In the genomic region with DNA sequence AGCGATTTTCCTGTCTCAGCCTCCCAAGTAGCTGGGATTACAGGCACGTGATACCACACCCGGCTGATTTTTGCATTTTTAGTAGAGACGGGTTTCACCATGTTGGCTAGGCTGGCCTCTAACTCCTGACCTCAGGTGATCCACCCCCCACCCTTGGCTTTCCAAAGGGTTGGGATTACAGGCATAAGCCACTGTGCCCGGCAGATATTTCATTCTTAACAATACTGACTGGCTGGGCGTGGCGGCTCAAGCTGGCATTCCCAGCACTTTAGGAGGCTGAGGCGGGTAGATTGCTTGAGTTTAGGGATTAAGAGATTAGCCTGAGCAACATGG, we compare ENCODE assay signal across 1 cellular context.
TF ChIP-seq lines count a peak whose summit lies in the region.

No MANE protein-coding gene starts in this region.

TF ChIP-seq in K562, 482 proteins besides CTCF, POLR2A, EP300 and RAD21:
- TF ChIP-seq HDGF (IDR thresholded peaks at IDR 0.05) (no peak), KAT7 (CRISPR knock-in tag; IDR thresholded peaks at IDR 0.05; ENCODE audit: borderline replicate concordance) (0 out of 2 replicates have a peak, but pooled peaks have one; percentile 8), RFX5 (IDR thresholded peaks at IDR 0.05; ENCODE audit: low read depth, low read length) (no peak), USF2 (CRISPR knock-in tag; IDR thresholded peaks at IDR 0.05) (0 out of 2 replicates have a peak, but pooled peaks have one; percentile 7), TSC22D4 (tag; IDR thresholded peaks at IDR 0.05) (no peak), CTBP1 (IDR thresholded peaks at IDR 0.05; ENCODE audit: borderline replicate concordance) (no peak)
